In the genomic region with DNA sequence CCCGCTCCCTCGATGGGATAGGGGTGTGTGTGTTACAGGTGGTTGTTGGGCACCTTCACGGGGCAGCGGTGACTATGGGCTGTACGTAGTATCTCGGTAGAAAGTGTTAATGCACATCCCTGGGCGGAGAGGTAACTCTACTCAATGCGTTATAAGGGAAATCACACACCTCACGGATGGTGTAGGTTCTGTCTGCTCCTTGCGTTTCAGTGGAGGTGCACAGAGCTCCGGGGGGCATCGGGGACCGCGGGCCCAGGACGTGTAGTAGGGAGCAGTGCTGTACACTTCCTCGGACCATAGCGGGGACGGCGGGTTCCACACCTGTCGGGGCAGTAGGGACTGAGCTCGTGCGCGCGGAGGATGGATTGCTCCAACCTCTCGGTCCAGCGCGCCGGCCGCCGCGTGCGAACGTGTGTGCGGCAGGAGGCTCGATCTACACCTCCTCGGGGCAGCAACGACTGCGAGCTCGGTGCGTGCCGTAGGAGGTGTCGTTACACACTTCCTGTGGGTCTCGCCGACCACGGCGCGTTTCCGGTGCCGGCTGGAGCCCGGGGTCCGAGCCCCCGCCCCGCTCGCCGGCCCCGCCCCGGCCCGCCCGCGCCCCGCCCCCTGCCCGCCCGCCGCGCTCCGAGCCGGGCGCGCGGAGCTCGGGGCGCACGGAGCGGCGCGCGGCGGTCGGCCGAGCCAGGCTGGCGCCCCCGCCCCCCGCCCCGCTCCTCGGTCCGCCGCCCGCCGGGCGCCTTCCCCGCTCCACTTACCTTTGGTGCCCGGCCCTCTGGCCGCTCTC, we compare ENCODE assay signal across 1 cellular context.
A peak's percentile ranks its signal among the peaks of the same experiment; 100 is the strongest.
TF ChIP-seq lines count a peak whose summit lies in the region.

A gene with protein sequence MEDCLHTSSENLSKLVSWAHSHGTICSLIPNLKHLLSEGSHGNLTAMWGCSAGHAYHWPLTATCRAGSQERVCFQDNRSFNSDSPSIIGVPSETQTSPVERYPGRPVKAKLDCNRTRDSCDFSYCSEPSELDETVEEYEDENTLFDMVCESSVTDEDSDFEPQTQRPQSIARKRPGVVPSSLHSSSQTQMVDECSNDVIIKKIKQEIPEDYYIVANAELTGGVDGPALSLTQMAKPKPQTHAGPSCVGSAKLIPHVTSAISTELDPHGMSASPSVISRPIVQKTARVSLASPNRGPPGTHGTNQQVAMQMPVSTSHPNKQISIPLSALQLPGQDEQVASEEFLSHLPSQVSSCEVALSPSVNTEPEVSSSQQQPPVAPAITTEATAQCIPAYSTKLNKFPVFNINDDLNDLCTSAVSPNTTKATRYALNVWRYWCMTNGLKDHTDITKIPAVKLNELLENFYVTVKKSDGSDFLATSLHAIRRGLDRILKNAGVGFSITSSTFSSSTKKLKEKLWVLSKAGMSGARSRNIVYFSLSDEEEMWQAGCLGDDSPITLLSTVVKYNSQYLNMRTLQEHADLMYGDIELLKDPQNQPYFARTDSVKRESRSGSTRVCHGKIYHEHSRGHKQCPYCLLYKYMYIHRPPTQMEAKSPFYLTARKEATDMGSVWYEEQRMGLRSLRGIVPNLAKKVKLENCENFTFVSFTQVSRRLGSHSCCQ (plus strand): TSS at position 607 of the 787 bp plus-strand sequence. CDS start 87,254 bp downstream, outside the sequence.

TF ChIP-seq in K562, 482 proteins besides CTCF, POLR2A, EP300 and RAD21 (continued from another document and continues in another):
- TF ChIP-seq, protein P1, sequence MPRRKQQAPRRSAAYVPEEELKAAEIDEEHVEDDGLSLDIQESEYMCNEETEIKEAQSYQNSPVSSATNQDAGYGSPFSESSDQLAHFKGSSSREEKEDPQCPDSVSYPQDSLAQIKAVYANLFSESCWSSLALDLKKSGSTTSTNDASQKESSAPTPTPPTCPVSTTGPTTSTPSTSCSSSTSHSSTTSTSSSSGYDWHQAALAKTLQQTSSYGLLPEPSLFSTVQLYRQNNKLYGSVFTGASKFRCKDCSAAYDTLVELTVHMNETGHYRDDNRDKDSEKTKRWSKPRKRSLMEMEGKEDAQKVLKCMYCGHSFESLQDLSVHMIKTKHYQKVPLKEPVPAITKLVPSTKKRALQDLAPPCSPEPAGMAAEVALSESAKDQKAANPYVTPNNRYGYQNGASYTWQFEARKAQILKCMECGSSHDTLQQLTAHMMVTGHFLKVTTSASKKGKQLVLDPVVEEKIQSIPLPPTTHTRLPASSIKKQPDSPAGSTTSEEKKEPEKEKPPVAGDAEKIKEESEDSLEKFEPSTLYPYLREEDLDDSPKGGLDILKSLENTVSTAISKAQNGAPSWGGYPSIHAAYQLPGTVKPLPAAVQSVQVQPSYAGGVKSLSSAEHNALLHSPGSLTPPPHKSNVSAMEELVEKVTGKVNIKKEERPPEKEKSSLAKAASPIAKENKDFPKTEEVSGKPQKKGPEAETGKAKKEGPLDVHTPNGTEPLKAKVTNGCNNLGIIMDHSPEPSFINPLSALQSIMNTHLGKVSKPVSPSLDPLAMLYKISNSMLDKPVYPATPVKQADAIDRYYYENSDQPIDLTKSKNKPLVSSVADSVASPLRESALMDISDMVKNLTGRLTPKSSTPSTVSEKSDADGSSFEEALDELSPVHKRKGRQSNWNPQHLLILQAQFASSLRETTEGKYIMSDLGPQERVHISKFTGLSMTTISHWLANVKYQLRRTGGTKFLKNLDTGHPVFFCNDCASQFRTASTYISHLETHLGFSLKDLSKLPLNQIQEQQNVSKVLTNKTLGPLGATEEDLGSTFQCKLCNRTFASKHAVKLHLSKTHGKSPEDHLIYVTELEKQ (CRISPR knock-in tag; IDR thresholded peaks at IDR 0.05), result no peak
- TF ChIP-seq SMAD1 (IDR thresholded peaks at IDR 0.05; ENCODE audit: low read depth, low read length, partially characterized antibody) (no peak), HNRNPUL1 (IDR thresholded peaks at IDR 0.05; ENCODE audit: low read length) (no peak), YBX1 (IDR thresholded peaks at IDR 0.05) (no peak), KDM5B (IDR thresholded peaks at IDR 0.05; ENCODE audit: insufficient replicate concordance, low read depth, low read length) (peak; percentile 97), PTRF (tag; IDR thresholded peaks at IDR 0.05) (no peak), CSDE1 (IDR thresholded peaks at IDR 0.05) (no peak), ZC3H11A (IDR thresholded peaks at IDR 0.05; ENCODE audit: low read depth, low read length) (no peak), PPARD (CRISPR knock-in tag; IDR thresholded peaks at IDR 0.05) (no peak), HMG20A (CRISPR knock-in tag; conservative IDR thresholded peaks at IDR 0.05) (no peak), MEF2D (tag; conservative IDR thresholded peaks at IDR 0.05; ENCODE audit: low read depth) (no peak), FIP1L1 (IDR thresholded peaks at IDR 0.05; ENCODE audit: low read depth, low read length, poor library complexity, severe bottlenecking) (peak; percentile 11), CBFB (CRISPR knock-in tag; IDR thresholded peaks at IDR 0.05) (peak; percentile 95), DMBX1 (CRISPR knock-in tag; IDR thresholded peaks at IDR 0.05; ENCODE audit: borderline replicate concordance) (peak; percentile 80), NCOA6 (IDR thresholded peaks at IDR 0.05) (no peak; the same call in 1 of the 2 replicates), SRSF1 (IDR thresholded peaks at IDR 0.05; ENCODE audit: low read depth, low read length) (no peak), CCAR2 (IDR thresholded peaks at IDR 0.05; ENCODE audit: low read depth, low read length) (no peak), NR1H2 (CRISPR knock-in tag; IDR thresholded peaks at IDR 0.05) (peak; percentile 97; the same call in 1 of the 2 replicates), BHLHE40 (IDR thresholded peaks at IDR 0.05; ENCODE audit: low read length) (peak; percentile 90), POLR3A (IDR thresholded peaks at IDR 0.05; ENCODE audit: borderline replicate concordance, extremely low read depth, insufficient read depth, insufficient read length) (no peak), ZNF124 (CRISPR knock-in tag; IDR thresholded peaks at IDR 0.05) (peak; percentile 92; the same call in 1 of the 2 replicates), RFX1 (IDR thresholded peaks at IDR 0.05) (no peak), PRMT5 (CRISPR knock-in tag; IDR thresholded peaks at IDR 0.05) (no peak), ZNF696 (CRISPR knock-in tag; conservative IDR thresholded peaks at IDR 0.05) (no peak), E2F3 (CRISPR knock-in tag; IDR thresholded peaks at IDR 0.05) (peak; percentile 78; the same call in 1 of the 2 replicates), ZNF586 (CRISPR knock-in tag; conservative IDR thresholded peaks at IDR 0.05) (no peak), HOXB6 (CRISPR knock-in tag; IDR thresholded peaks at IDR 0.05; ENCODE audit: borderline replicate concordance) (no peak), NRF1 (conservative IDR thresholded peaks at IDR 0.05 in 1 of 2, IDR thresholded peaks at IDR 0.05 in 1 of 2) (peak; percentile 37 to 50; a peak in 2 of 4 replicates), CBFA2T2 (conservative IDR thresholded peaks at IDR 0.05) (no peak), ZNF431 (CRISPR knock-in tag; IDR thresholded peaks at IDR 0.05) (peak; percentile 96), ZNF12 (CRISPR knock-in tag; IDR thresholded peaks at IDR 0.05) (peak; percentile 48; the same call in 1 of the 2 replicates)
- TF ChIP-seq, protein P2, sequence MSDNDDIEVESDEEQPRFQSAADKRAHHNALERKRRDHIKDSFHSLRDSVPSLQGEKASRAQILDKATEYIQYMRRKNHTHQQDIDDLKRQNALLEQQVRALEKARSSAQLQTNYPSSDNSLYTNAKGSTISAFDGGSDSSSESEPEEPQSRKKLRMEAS (CRISPR knock-in tag; IDR thresholded peaks at IDR 0.05), result peak; percentile 100
- TF ChIP-seq, protein P3, sequence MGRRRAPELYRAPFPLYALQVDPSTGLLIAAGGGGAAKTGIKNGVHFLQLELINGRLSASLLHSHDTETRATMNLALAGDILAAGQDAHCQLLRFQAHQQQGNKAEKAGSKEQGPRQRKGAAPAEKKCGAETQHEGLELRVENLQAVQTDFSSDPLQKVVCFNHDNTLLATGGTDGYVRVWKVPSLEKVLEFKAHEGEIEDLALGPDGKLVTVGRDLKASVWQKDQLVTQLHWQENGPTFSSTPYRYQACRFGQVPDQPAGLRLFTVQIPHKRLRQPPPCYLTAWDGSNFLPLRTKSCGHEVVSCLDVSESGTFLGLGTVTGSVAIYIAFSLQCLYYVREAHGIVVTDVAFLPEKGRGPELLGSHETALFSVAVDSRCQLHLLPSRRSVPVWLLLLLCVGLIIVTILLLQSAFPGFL (CRISPR knock-in tag; IDR thresholded peaks at IDR 0.05), result no peak
- TF ChIP-seq, protein P4, sequence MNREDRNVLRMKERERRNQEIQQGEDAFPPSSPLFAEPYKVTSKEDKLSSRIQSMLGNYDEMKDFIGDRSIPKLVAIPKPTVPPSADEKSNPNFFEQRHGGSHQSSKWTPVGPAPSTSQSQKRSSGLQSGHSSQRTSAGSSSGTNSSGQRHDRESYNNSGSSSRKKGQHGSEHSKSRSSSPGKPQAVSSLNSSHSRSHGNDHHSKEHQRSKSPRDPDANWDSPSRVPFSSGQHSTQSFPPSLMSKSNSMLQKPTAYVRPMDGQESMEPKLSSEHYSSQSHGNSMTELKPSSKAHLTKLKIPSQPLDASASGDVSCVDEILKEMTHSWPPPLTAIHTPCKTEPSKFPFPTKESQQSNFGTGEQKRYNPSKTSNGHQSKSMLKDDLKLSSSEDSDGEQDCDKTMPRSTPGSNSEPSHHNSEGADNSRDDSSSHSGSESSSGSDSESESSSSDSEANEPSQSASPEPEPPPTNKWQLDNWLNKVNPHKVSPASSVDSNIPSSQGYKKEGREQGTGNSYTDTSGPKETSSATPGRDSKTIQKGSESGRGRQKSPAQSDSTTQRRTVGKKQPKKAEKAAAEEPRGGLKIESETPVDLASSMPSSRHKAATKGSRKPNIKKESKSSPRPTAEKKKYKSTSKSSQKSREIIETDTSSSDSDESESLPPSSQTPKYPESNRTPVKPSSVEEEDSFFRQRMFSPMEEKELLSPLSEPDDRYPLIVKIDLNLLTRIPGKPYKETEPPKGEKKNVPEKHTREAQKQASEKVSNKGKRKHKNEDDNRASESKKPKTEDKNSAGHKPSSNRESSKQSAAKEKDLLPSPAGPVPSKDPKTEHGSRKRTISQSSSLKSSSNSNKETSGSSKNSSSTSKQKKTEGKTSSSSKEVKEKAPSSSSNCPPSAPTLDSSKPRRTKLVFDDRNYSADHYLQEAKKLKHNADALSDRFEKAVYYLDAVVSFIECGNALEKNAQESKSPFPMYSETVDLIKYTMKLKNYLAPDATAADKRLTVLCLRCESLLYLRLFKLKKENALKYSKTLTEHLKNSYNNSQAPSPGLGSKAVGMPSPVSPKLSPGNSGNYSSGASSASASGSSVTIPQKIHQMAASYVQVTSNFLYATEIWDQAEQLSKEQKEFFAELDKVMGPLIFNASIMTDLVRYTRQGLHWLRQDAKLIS (CRISPR knock-in tag; IDR thresholded peaks at IDR 0.05), result peak; percentile 68; the same call in 1 of the 2 replicates
- TF ChIP-seq, protein P5, sequence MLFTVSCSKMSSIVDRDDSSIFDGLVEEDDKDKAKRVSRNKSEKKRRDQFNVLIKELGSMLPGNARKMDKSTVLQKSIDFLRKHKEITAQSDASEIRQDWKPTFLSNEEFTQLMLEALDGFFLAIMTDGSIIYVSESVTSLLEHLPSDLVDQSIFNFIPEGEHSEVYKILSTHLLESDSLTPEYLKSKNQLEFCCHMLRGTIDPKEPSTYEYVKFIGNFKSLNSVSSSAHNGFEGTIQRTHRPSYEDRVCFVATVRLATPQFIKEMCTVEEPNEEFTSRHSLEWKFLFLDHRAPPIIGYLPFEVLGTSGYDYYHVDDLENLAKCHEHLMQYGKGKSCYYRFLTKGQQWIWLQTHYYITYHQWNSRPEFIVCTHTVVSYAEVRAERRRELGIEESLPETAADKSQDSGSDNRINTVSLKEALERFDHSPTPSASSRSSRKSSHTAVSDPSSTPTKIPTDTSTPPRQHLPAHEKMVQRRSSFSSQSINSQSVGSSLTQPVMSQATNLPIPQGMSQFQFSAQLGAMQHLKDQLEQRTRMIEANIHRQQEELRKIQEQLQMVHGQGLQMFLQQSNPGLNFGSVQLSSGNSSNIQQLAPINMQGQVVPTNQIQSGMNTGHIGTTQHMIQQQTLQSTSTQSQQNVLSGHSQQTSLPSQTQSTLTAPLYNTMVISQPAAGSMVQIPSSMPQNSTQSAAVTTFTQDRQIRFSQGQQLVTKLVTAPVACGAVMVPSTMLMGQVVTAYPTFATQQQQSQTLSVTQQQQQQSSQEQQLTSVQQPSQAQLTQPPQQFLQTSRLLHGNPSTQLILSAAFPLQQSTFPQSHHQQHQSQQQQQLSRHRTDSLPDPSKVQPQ (CRISPR knock-in tag; IDR thresholded peaks at IDR 0.05; ENCODE audit: borderline replicate concordance), result no peak
- TF ChIP-seq, protein P6, sequence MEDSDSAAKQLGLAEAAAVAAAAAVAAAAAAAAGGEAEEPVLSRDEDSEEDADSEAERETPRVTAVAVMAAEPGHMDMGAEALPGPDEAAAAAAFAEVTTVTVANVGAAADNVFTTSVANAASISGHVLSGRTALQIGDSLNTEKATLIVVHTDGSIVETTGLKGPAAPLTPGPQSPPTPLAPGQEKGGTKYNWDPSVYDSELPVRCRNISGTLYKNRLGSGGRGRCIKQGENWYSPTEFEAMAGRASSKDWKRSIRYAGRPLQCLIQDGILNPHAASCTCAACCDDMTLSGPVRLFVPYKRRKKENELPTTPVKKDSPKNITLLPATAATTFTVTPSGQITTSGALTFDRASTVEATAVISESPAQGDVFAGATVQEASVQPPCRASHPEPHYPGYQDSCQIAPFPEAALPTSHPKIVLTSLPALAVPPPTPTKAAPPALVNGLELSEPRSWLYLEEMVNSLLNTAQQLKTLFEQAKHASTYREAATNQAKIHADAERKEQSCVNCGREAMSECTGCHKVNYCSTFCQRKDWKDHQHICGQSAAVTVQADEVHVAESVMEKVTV (CRISPR knock-in tag; IDR thresholded peaks at IDR 0.05), result 0 out of 2 replicates have a peak, but pooled peaks have one; percentile 28
- TF ChIP-seq, protein P7, sequence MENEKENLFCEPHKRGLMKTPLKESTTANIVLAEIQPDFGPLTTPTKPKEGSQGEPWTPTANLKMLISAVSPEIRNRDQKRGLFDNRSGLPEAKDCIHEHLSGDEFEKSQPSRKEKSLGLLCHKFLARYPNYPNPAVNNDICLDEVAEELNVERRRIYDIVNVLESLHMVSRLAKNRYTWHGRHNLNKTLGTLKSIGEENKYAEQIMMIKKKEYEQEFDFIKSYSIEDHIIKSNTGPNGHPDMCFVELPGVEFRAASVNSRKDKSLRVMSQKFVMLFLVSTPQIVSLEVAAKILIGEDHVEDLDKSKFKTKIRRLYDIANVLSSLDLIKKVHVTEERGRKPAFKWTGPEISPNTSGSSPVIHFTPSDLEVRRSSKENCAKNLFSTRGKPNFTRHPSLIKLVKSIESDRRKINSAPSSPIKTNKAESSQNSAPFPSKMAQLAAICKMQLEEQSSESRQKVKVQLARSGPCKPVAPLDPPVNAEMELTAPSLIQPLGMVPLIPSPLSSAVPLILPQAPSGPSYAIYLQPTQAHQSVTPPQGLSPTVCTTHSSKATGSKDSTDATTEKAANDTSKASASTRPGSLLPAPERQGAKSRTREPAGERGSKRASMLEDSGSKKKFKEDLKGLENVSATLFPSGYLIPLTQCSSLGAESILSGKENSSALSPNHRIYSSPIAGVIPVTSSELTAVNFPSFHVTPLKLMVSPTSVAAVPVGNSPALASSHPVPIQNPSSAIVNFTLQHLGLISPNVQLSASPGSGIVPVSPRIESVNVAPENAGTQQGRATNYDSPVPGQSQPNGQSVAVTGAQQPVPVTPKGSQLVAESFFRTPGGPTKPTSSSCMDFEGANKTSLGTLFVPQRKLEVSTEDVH (IDR thresholded peaks at IDR 0.05; ENCODE audit: low read depth, partially characterized antibody), result no peak
- TF ChIP-seq, protein P8, sequence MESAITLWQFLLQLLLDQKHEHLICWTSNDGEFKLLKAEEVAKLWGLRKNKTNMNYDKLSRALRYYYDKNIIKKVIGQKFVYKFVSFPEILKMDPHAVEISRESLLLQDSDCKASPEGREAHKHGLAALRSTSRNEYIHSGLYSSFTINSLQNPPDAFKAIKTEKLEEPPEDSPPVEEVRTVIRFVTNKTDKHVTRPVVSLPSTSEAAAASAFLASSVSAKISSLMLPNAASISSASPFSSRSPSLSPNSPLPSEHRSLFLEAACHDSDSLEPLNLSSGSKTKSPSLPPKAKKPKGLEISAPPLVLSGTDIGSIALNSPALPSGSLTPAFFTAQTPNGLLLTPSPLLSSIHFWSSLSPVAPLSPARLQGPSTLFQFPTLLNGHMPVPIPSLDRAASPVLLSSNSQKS (CRISPR knock-in tag; IDR thresholded peaks at IDR 0.05), result no peak
